Comparison of ENCODE assay signal across 1 cellular context in genomic region chr15:37035349-37035748, GRCh38.
TF ChIP-seq lines count a peak whose summit lies in the region.

No MANE protein-coding gene starts in this region.

TF ChIP-seq in HepG2, 621 proteins besides CTCF, POLR2A, EP300 and RAD21 (continued from another document and continues in another):
- TF ChIP-seq, protein P1, sequence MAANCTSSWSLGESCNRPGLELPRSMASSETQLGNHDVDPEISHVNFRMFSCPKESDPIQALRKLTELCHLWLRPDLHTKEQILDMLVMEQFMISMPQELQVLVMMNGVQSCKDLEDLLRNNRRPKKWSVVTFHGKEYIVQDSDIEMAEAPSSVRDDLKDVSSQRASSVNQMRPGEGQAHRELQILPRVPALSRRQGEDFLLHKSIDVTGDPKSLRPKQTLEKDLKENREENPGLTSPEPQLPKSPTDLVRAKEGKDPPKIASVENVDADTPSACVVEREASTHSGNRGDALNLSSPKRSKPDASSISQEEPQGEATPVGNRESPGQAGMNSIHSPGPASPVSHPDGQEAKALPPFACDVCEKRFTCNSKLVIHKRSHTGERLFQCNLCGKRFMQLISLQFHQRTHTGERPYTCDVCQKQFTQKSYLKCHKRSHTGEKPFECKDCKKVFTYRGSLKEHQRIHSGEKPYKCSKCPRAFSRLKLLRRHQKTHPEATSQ (CRISPR knock-in tag; IDR thresholded peaks at IDR 0.05; ENCODE audit: borderline replicate concordance) = no peak
- no peak for TF ChIP-seq HNRNPLL (IDR thresholded peaks at IDR 0.05; ENCODE audit: low read depth, low read length, poor library complexity, severe bottlenecking)
- no peak for TF ChIP-seq ZNF20 (CRISPR knock-in tag; IDR thresholded peaks at IDR 0.05)
- no peak for TF ChIP-seq KLF15 (CRISPR knock-in tag; IDR thresholded peaks at IDR 0.05; ENCODE audit: borderline replicate concordance)
- TF ChIP-seq ZMYM4 (CRISPR knock-in tag; IDR thresholded peaks at IDR 0.05) = peak; percentile 88
- no peak for TF ChIP-seq CBFB (CRISPR knock-in tag; IDR thresholded peaks at IDR 0.05)
- TF ChIP-seq, protein P2, sequence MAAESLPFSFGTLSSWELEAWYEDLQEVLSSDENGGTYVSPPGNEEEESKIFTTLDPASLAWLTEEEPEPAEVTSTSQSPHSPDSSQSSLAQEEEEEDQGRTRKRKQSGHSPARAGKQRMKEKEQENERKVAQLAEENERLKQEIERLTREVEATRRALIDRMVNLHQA (CRISPR knock-in tag; IDR thresholded peaks at IDR 0.05) = no peak
- TF ChIP-seq ZFX (CRISPR knock-in tag; IDR thresholded peaks at IDR 0.05; ENCODE audit: low read depth) = no peak
- TF ChIP-seq, protein P3, sequence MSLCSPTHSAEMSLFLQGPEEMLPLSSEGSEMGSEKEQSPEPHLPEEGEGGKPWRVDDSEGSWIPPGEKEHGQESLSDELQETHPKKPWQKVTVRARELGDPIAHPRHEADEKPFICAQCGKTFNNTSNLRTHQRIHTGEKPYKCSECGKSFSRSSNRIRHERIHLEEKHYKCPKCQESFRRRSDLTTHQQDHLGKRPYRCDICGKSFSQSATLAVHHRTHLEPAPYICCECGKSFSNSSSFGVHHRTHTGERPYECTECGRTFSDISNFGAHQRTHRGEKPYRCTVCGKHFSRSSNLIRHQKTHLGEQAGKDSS (CRISPR knock-in tag; IDR thresholded peaks at IDR 0.05; ENCODE audit: borderline replicate concordance, low read depth) = no peak
- TF ChIP-seq, protein P4, sequence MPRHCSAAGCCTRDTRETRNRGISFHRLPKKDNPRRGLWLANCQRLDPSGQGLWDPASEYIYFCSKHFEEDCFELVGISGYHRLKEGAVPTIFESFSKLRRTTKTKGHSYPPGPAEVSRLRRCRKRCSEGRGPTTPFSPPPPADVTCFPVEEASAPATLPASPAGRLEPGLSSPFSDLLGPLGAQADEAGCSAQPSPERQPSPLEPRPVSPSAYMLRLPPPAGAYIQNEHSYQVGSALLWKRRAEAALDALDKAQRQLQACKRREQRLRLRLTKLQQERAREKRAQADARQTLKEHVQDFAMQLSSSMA (CRISPR knock-in tag; IDR thresholded peaks at IDR 0.05) = no peak
- TF ChIP-seq ZNF530 (CRISPR knock-in tag; IDR thresholded peaks at IDR 0.05; ENCODE audit: low read depth) = no peak
- TF ChIP-seq SSRP1 (CRISPR knock-in tag; IDR thresholded peaks at IDR 0.05) = no peak
- peak; percentile 50 for TF ChIP-seq YY1 (IDR thresholded peaks at IDR 0.05; ENCODE audit: insufficient read depth, insufficient replicate concordance, low read depth, low read length)
- TF ChIP-seq HOXA7 (CRISPR knock-in tag; IDR thresholded peaks at IDR 0.05) = no peak
- no peak for TF ChIP-seq IRF2 (CRISPR knock-in tag; IDR thresholded peaks at IDR 0.05)
- no peak for TF ChIP-seq SOX6 (IDR thresholded peaks at IDR 0.05)
- TF ChIP-seq SOX6 (CRISPR knock-in tag; IDR thresholded peaks at IDR 0.05) = peak; percentile 62
- peak; percentile 21; the same call in 1 of the 2 replicates for TF ChIP-seq SIX4 (CRISPR knock-in tag; IDR thresholded peaks at IDR 0.05)
- TF ChIP-seq, protein P5, sequence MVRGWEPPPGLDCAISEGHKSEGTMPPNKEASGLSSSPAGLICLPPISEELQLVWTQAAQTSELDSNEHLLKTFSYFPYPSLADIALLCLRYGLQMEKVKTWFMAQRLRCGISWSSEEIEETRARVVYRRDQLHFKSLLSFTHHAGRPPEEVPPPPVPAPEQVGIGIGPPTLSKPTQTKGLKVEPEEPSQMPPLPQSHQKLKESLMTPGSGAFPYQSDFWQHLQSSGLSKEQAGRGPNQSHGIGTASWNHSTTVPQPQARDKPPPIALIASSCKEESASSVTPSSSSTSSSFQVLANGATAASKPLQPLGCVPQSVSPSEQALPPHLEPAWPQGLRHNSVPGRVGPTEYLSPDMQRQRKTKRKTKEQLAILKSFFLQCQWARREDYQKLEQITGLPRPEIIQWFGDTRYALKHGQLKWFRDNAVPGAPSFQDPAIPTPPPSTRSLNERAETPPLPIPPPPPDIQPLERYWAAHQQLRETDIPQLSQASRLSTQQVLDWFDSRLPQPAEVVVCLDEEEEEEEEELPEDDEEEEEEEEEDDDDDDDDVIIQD (CRISPR knock-in tag; IDR thresholded peaks at IDR 0.05; ENCODE audit: low read depth) = peak; percentile 41; the same call in 1 of the 2 replicates
- TF ChIP-seq FOXO1 (CRISPR knock-in tag; IDR thresholded peaks at IDR 0.05) = no peak
- TF ChIP-seq RARA (CRISPR knock-in tag; IDR thresholded peaks at IDR 0.05) = peak; percentile 40
- TF ChIP-seq CCDC6 (CRISPR knock-in tag; IDR thresholded peaks at IDR 0.05) = no peak
- TF ChIP-seq, protein P6, sequence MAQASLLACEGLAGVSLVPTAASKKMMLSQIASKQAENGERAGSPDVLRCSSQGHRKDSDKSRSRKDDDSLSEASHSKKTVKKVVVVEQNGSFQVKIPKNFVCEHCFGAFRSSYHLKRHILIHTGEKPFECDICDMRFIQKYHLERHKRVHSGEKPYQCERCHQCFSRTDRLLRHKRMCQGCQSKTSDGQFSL (CRISPR knock-in tag; IDR thresholded peaks at IDR 0.05) = no peak
- no peak for TF ChIP-seq YEATS2 (CRISPR knock-in tag; IDR thresholded peaks at IDR 0.05; ENCODE audit: borderline replicate concordance)
- TF ChIP-seq ZNF180 (CRISPR knock-in tag; IDR thresholded peaks at IDR 0.05; ENCODE audit: borderline replicate concordance, low read depth) = no peak
- TF ChIP-seq LRRFIP1 (CRISPR knock-in tag; conservative IDR thresholded peaks at IDR 0.05) = no peak
- no peak for TF ChIP-seq ZNF597 (CRISPR knock-in tag; IDR thresholded peaks at IDR 0.05)
- no peak for TF ChIP-seq ZNF282 (IDR thresholded peaks at IDR 0.05; ENCODE audit: partially characterized antibody)
- TF ChIP-seq ZNF326 (CRISPR knock-in tag; IDR thresholded peaks at IDR 0.05; ENCODE audit: borderline replicate concordance) = no peak
- TF ChIP-seq MATR3 (CRISPR knock-in tag; IDR thresholded peaks at IDR 0.05) = no peak
- no peak for TF ChIP-seq SYNCRIP (IDR thresholded peaks at IDR 0.05; ENCODE audit: insufficient read depth, low read depth, low read length)
- no peak for TF ChIP-seq ZFP62 (CRISPR knock-in tag; IDR thresholded peaks at IDR 0.05)
- peak; percentile 69 for TF ChIP-seq NFYB (CRISPR knock-in tag; IDR thresholded peaks at IDR 0.05)
- TF ChIP-seq RELA (CRISPR knock-in tag; IDR thresholded peaks at IDR 0.05) = no peak
- TF ChIP-seq ZNF549 (CRISPR knock-in tag; IDR thresholded peaks at IDR 0.05) = no peak
- TF ChIP-seq NFE2L1 (CRISPR knock-in tag; IDR thresholded peaks at IDR 0.05; ENCODE audit: borderline replicate concordance) = no peak
- no peak for TF ChIP-seq HNRNPUL1 (IDR thresholded peaks at IDR 0.05; ENCODE audit: low read depth, low read length)
- peak; percentile 30; the same call in 1 of the 2 replicates for TF ChIP-seq ARID3A (IDR thresholded peaks at IDR 0.05; ENCODE audit: low read depth, low read length)
- TF ChIP-seq MYPOP (CRISPR knock-in tag; IDR thresholded peaks at IDR 0.05) = no peak
- TF ChIP-seq MIER2 (CRISPR knock-in tag; IDR thresholded peaks at IDR 0.05) = no peak
- TF ChIP-seq ZNF331 (CRISPR knock-in tag; IDR thresholded peaks at IDR 0.05) = peak; percentile 39; the same call in 1 of the 2 replicates
- TF ChIP-seq MAFG (CRISPR knock-in tag; IDR thresholded peaks at IDR 0.05) = no peak
- TF ChIP-seq SOX13 (IDR thresholded peaks at IDR 0.05) = no peak
- no peak; a peak in 1 of 4 replicates for TF ChIP-seq SOX13 (CRISPR knock-in tag; conservative IDR thresholded peaks at IDR 0.05 in 1 of 2, IDR thresholded peaks at IDR 0.05 in 1 of 2)
- TF ChIP-seq, protein P7, sequence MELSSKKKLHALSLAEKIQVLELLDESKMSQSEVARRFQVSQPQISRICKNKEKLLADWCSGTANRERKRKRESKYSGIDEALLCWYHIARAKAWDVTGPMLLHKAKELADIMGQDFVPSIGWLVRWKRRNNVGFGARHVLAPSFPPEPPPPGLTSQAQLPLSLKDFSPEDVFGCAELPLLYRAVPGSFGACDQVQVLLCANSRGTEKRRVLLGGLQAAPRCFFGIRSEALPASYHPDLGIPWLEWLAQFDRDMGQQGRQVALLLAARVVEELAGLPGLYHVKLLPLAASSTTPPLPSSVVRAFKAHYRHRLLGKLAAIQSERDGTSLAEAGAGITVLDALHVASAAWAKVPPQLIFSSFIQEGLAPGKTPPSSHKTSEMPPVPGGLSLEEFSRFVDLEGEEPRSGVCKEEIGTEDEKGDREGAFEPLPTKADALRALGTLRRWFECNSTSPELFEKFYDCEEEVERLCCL (CRISPR knock-in tag; IDR thresholded peaks at IDR 0.05; ENCODE audit: borderline replicate concordance) = no peak
- no peak for TF ChIP-seq ZNF83 (CRISPR knock-in tag; IDR thresholded peaks at IDR 0.05; ENCODE audit: borderline replicate concordance)
- no peak for TF ChIP-seq FOXM1 (CRISPR knock-in tag; IDR thresholded peaks at IDR 0.05)
- TF ChIP-seq LCORL (IDR thresholded peaks at IDR 0.05) = no peak
- no peak for TF ChIP-seq LCORL (CRISPR knock-in tag; IDR thresholded peaks at IDR 0.05)
- TF ChIP-seq ZFP36L1 (CRISPR knock-in tag; IDR thresholded peaks at IDR 0.05) = no peak
- TF ChIP-seq ZNF510 (CRISPR knock-in tag; IDR thresholded peaks at IDR 0.05; ENCODE audit: low read depth) = no peak
- TF ChIP-seq SUZ12 (IDR thresholded peaks at IDR 0.05; ENCODE audit: low read depth, low read length) = no peak
- TF ChIP-seq ZNF883 (CRISPR knock-in tag; IDR thresholded peaks at IDR 0.05; ENCODE audit: not compliant biosample characterization) = no peak
- TF ChIP-seq RFXAP (CRISPR knock-in tag; IDR thresholded peaks at IDR 0.05; ENCODE audit: borderline replicate concordance) = no peak
- TF ChIP-seq NR2F1 (CRISPR knock-in tag; IDR thresholded peaks at IDR 0.05) = peak in 1 of 2 experiments; percentile 83; a peak in 2 of 4 replicates
- peak; percentile 32; the same call in 1 of the 2 replicates for TF ChIP-seq HDAC1 (CRISPR knock-in tag; IDR thresholded peaks at IDR 0.05)
- TF ChIP-seq ZNF17 (CRISPR knock-in tag; IDR thresholded peaks at IDR 0.05) = no peak
- 0 out of 2 replicates have a peak, but pooled peaks have one; percentile 14 for TF ChIP-seq FOXA3 (CRISPR knock-in tag; IDR thresholded peaks at IDR 0.05)
- no peak for TF ChIP-seq ZFP91 (CRISPR knock-in tag; IDR thresholded peaks at IDR 0.05; ENCODE audit: borderline replicate concordance)
- TF ChIP-seq, protein P8, sequence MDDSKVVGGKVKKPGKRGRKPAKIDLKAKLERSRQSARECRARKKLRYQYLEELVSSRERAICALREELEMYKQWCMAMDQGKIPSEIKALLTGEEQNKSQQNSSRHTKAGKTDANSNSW (CRISPR knock-in tag; IDR thresholded peaks at IDR 0.05; ENCODE audit: borderline replicate concordance) = no peak
- TF ChIP-seq BRCA1 (CRISPR knock-in tag; IDR thresholded peaks at IDR 0.05) = no peak
- no peak for TF ChIP-seq KDM1A (CRISPR knock-in tag; IDR thresholded peaks at IDR 0.05)
- TF ChIP-seq NFYC (CRISPR knock-in tag; IDR thresholded peaks at IDR 0.05) = peak; percentile 30; the same call in 1 of the 2 replicates
